In genomic region chr18:26190506-26190905, GRCh38 we compare ENCODE assay signal across 1 cellular context.
A peak's percentile ranks its signal among the peaks of the same experiment; 100 is the strongest.
TF ChIP-seq lines count a peak whose summit lies in the region.

No MANE protein-coding gene starts in this region.

TF ChIP-seq in GM12878, 131 proteins besides CTCF, POLR2A, EP300 and RAD21:
- TF ChIP-seq MLLT1 (IDR thresholded peaks at IDR 0.05) = peak; percentile 82
- no peak for TF ChIP-seq STAT1 (conservative IDR thresholded peaks at IDR 0.05)
- TF ChIP-seq IKZF1 (conservative IDR thresholded peaks at IDR 0.05) = peak; percentile 39
- no peak for TF ChIP-seq TARDBP (IDR thresholded peaks at IDR 0.05; ENCODE audit: borderline replicate concordance)
- peak in 1 of 2 experiments; percentile 83; a peak in 2 of 4 replicates for TF ChIP-seq ETV6 (conservative IDR thresholded peaks at IDR 0.05 in 1 of 2, IDR thresholded peaks at IDR 0.05 in 1 of 2; ENCODE audit: borderline replicate concordance in 1 of 2, low read depth in 1 of 2)
- TF ChIP-seq ZBTB33 (IDR thresholded peaks at IDR 0.05) = no peak
- TF ChIP-seq ATF7 (IDR thresholded peaks at IDR 0.05; ENCODE audit: low read depth) = peak; percentile 63; the same call in 1 of the 2 replicates
- peak; percentile 47; the same call in 1 of the 2 replicates for TF ChIP-seq CBX5 (IDR thresholded peaks at IDR 0.05; ENCODE audit: low read depth)
- peak; percentile 87 for TF ChIP-seq MEF2A (IDR thresholded peaks at IDR 0.05; ENCODE audit: insufficient read depth, low read depth, low read length)
- TF ChIP-seq CREM (IDR thresholded peaks at IDR 0.05; ENCODE audit: low read depth) = peak; percentile 35
- TF ChIP-seq NBN (IDR thresholded peaks at IDR 0.05) = 0 out of 2 replicates have a peak, but pooled peaks have one; percentile 34
- peak; percentile 48 for TF ChIP-seq PBX3 (IDR thresholded peaks at IDR 0.05; ENCODE audit: insufficient replicate concordance, low read depth, low read length)
- TF ChIP-seq ZNF384 (IDR thresholded peaks at IDR 0.05; ENCODE audit: borderline replicate concordance, low read depth, low read length) = 0 out of 2 replicates have a peak, but pooled peaks have one; percentile 8
- TF ChIP-seq RUNX3 (IDR thresholded peaks at IDR 0.05; ENCODE audit: low read length) = peak; percentile 53
- 0 out of 2 replicates have a peak, but pooled peaks have one; percentile 26 for TF ChIP-seq ZNF24 (IDR thresholded peaks at IDR 0.05)
- peak; percentile 96 for TF ChIP-seq PAX5 (IDR thresholded peaks at IDR 0.05; ENCODE audit: borderline replicate concordance, low read depth, low read length)
- no peak for TF ChIP-seq SREBF2 (IDR thresholded peaks at IDR 0.05; ENCODE audit: low read length)
- TF ChIP-seq IKZF2 (IDR thresholded peaks at IDR 0.05) = peak in 1 of 2 experiments; percentile 45; a peak in 2 of 4 replicates
- TF ChIP-seq RELB (IDR thresholded peaks at IDR 0.05; ENCODE audit: low read depth) = peak; percentile 41; the same call in 1 of the 2 replicates
- TF ChIP-seq TAF1 (IDR thresholded peaks at IDR 0.05; ENCODE audit: borderline replicate concordance, low read depth, low read length) = 0 out of 2 replicates have a peak, but pooled peaks have one; percentile 24
- TF ChIP-seq SMC3 (IDR thresholded peaks at IDR 0.05; ENCODE audit: borderline replicate concordance, low read length) = peak; percentile 8; the same call in 1 of the 2 replicates
- TF ChIP-seq SIN3A (IDR thresholded peaks at IDR 0.05; ENCODE audit: low read depth, low read length) = peak; percentile 43; the same call in 1 of the 2 replicates
- 0 out of 2 replicates have a peak, but pooled peaks have one; percentile 9 for TF ChIP-seq DPF2 (IDR thresholded peaks at IDR 0.05)
- no peak for TF ChIP-seq E4F1 (IDR thresholded peaks at IDR 0.05; ENCODE audit: borderline replicate concordance, partially characterized antibody)
- peak; percentile 16; the same call in 1 of the 2 replicates for TF ChIP-seq NFIC (IDR thresholded peaks at IDR 0.05; ENCODE audit: low read depth, low read length)
- TF ChIP-seq EGR1 (IDR thresholded peaks at IDR 0.05; ENCODE audit: borderline replicate concordance in 1 of 2, low read depth in 2 of 2, low read length in 2 of 2) = no peak
- peak; percentile 30; the same call in 1 of the 2 replicates for TF ChIP-seq TBL1XR1 (IDR thresholded peaks at IDR 0.05; ENCODE audit: low read depth, low read length)
- peak; percentile 43; the same call in 1 of the 2 replicates for TF ChIP-seq TCF7 (IDR thresholded peaks at IDR 0.05; ENCODE audit: borderline replicate concordance)
- TF ChIP-seq EED (IDR thresholded peaks at IDR 0.05; ENCODE audit: low read depth) = peak; percentile 59
- TF ChIP-seq MEF2B (IDR thresholded peaks at IDR 0.05; ENCODE audit: partially characterized antibody, poor library complexity, severe bottlenecking) = peak; percentile 58
- TF ChIP-seq MXI1 (IDR thresholded peaks at IDR 0.05; ENCODE audit: low read depth, low read length) = peak; percentile 58
- peak; percentile 87; the same call in 1 of the 2 replicates for TF ChIP-seq ASH2L (IDR thresholded peaks at IDR 0.05; ENCODE audit: borderline replicate concordance, low read depth)
- TF ChIP-seq BHLHE40 (IDR thresholded peaks at IDR 0.05; ENCODE audit: borderline replicate concordance in 1 of 2, low read depth in 2 of 2, low read length in 1 of 2) = peak; percentile 29 to 46; a peak in 2 of 4 replicates
- no peak for TF ChIP-seq MYC (IDR thresholded peaks at IDR 0.05; ENCODE audit: insufficient read depth, insufficient read length, insufficient replicate concordance, low read length, severe bottlenecking)
- TF ChIP-seq PAX8 (IDR thresholded peaks at IDR 0.05) = no peak
- TF ChIP-seq CEBPZ (IDR thresholded peaks at IDR 0.05; ENCODE audit: low read depth, low read length) = no peak
- TF ChIP-seq NFYA (IDR thresholded peaks at IDR 0.05; ENCODE audit: borderline replicate concordance, low read depth, low read length) = no peak
- 0 out of 2 replicates have a peak, but pooled peaks have one; percentile 10 for TF ChIP-seq RAD51 (IDR thresholded peaks at IDR 0.05)
- peak; percentile 21; the same call in 1 of the 2 replicates for TF ChIP-seq MTA2 (IDR thresholded peaks at IDR 0.05; ENCODE audit: low read depth)
- TF ChIP-seq NRF1 (conservative IDR thresholded peaks at IDR 0.05; ENCODE audit: low read depth, low read length) = no peak
- TF ChIP-seq CHD2 (IDR thresholded peaks at IDR 0.05; ENCODE audit: borderline replicate concordance, low read depth, low read length) = no peak
